Comparison of ENCODE assay signal across 25 cellular contexts in genomic region chr15:70766597-70766996, GRCh38.
"Had no signal": no experiment of that assay in that cellular context is flagged by ENCODE, and none has a peak within 500 bp of the region (broad histone marks: within the 10 kb centered on the region; RNA-seq: fewer than 3 reads in every experiment).

No MANE protein-coding gene starts in this region.

- H3K9me3 ChIP-seq: left ventricle myocardium inferior, pancreas, spleen, testis, upper lobe of right lung had no signal

- H3K4me3 ChIP-seq: hepatocyte, left ventricle myocardium inferior, pancreas, spleen, testis, upper lobe of right lung had no signal

- H3K27me3 ChIP-seq: hepatocyte, pancreas, testis had no signal

- H3K27ac ChIP-seq: hepatocyte, left ventricle myocardium inferior, pancreas, testis had no signal

- H3K36me3 Mint-ChIP-seq: activated naive CD8-positive, alpha-beta T cell treated with anti-CD3 and anti-CD28 coated beads for 36 hours; mesothelial cell of epicardium; natural killer cell treated with Interleukin-12 subunit alpha and Interleukin-12 subunit beta and Interleukin-15 and Interleukin-18, amount 100 ng/mL, for 72 hours had no signal

- ATAC-seq: activated T-cell treated with anti-CD3 and anti-CD28 coated beads, Interleukin-2, amount 50 U/mL, for 4 hours; natural killer cell treated with Interleukin-12 subunit alpha and Interleukin-12 subunit beta and Interleukin-15 and Interleukin-18, amount 100 ng/mL, for 72 hours; pancreas; upper lobe of right lung had no signal

- DNase-seq: activated B cell treated with CpG ODN at 0.5 μM for 24 hours; activated CD4-positive, alpha-beta T cell treated with anti-CD3 and anti-CD28 coated beads for 4 hours; activated CD4-positive, alpha-beta T cell treated with anti-CD3 and anti-CD28 coated beads, Interleukin-2, amount 50 U/mL, for 48 hours; activated CD8-positive, alpha-beta memory T cell treated with anti-CD3 and anti-CD28 coated beads, Interleukin-2, amount 50 U/mL, for 48 hours; activated naive CD4-positive, alpha-beta T cell; activated naive CD8-positive, alpha-beta T cell treated with anti-CD3 and anti-CD28 coated beads for 36 hours; activated T-cell treated with anti-CD3 and anti-CD28 coated beads, Interleukin-2, amount 50 U/mL, for 4 hours; amniotic stem cell; cerebellar nuclear complex; effector CD4-positive, alpha-beta T cell; erythroblast; left ventricle myocardium inferior; mammary epithelial cell; pancreas; spleen; stimulated activated CD4-positive, alpha-beta T cell treated with anti-CD3 and anti-CD28 coated beads, Interleukin-4, amount 100 ng/mL, for 1 hour; stimulated activated naive CD4-positive, alpha-beta T cell; T1000; testis; upper lobe of right lung had no signal

- H3K9me3 Mint-ChIP-seq: activated B cell treated with CpG ODN at 0.5 μM for 24 hours; activated naive CD8-positive, alpha-beta T cell treated with anti-CD3 and anti-CD28 coated beads for 36 hours; activated T-cell treated with anti-CD3 and anti-CD28 coated beads, Interleukin-2, amount 50 U/mL, for 4 hours; activated T-helper 2 cell treated with anti-CD3 and anti-CD28 coated beads, Interferon-gamma antibody, Interleukin-2, Interleukin-4, amounts not matched to agents 10 μg/mL and 5 μg/mL and 100 μg/mL, durations not matched to agents 14 hours and 24 hours and 36 hours; mesothelial cell of epicardium; natural killer cell treated with Interleukin-12 subunit alpha and Interleukin-12 subunit beta and Interleukin-15 and Interleukin-18, amount 100 ng/mL, for 72 hours; T-helper 1 cell treated with Interleukin-12 subunit alpha and Interleukin-12 subunit beta and Interleukin-4 antibody, amounts not matched to agents 30 μg/mL and 1 μg/mL, for 36 hours had no signal

- H3K4me3 Mint-ChIP-seq: activated B cell treated with CpG ODN at 0.5 μM for 24 hours; activated naive CD8-positive, alpha-beta T cell treated with anti-CD3 and anti-CD28 coated beads for 36 hours; activated T-cell treated with anti-CD3 and anti-CD28 coated beads, Interleukin-2, amount 50 U/mL, for 4 hours; mesothelial cell of epicardium; natural killer cell treated with Interleukin-12 subunit alpha and Interleukin-12 subunit beta and Interleukin-15 and Interleukin-18, amount 100 ng/mL, for 72 hours; T-helper 1 cell treated with Interleukin-12 subunit alpha and Interleukin-12 subunit beta and Interleukin-4 antibody, amounts not matched to agents 30 μg/mL and 1 μg/mL, for 36 hours had no signal

- H3K27ac Mint-ChIP-seq: activated B cell treated with CpG ODN at 0.5 μM for 24 hours; activated naive CD8-positive, alpha-beta T cell treated with anti-CD3 and anti-CD28 coated beads for 36 hours; activated T-helper 2 cell treated with anti-CD3 and anti-CD28 coated beads, Interferon-gamma antibody, Interleukin-2, Interleukin-4, amounts not matched to agents 10 μg/mL and 5 μg/mL and 100 μg/mL, durations not matched to agents 14 hours and 24 hours and 36 hours; mesothelial cell of epicardium; T-helper 1 cell treated with Interleukin-12 subunit alpha and Interleukin-12 subunit beta and Interleukin-4 antibody, amounts not matched to agents 30 μg/mL and 1 μg/mL, for 36 hours had no signal

- H2AFZ ChIP-seq: hepatocyte had no signal

- H3K4me2 ChIP-seq: hepatocyte had no signal

- H3K36me3 ChIP-seq: left ventricle myocardium inferior, pancreas, spleen, upper lobe of right lung had no signal
